ENCODE assay signal across 24 cellular contexts in genomic region chr13:100899720-100900316, GRCh38.
"Had no signal": no experiment of that assay in that cellular context is flagged by ENCODE, and none has a peak within 500 bp of the region (broad histone marks: within the 10 kb centered on the region; RNA-seq: fewer than 3 reads in every experiment).

No MANE protein-coding gene starts in this region.

- ATAC-seq: foreskin keratinocyte; gastroesophageal sphincter; heart left ventricle; left cardiac atrium; left lung; naive thymus-derived CD8-positive, alpha-beta T cell; right cardiac atrium; stimulated activated naive B cell treated with anti-CD40 and anti-IgM and Interleukin-4, amounts not matched to agents 10 μg/mL and 1 μg/mL and 100 μg/mL, for 72 hours had no signal

- H3K79me2 ChIP-seq: hepatocyte had no signal

- H2AFZ ChIP-seq: hepatocyte had no signal

- H3K4me2 ChIP-seq: hepatocyte had no signal

- H3K4me1 ChIP-seq: esophagus muscularis mucosa, foreskin keratinocyte, gastroesophageal sphincter, heart left ventricle, left lung, prostate gland, sigmoid colon, tibial nerve, upper lobe of left lung, uterus had no signal

- H3K4me3 ChIP-seq: coronary artery, esophagus muscularis mucosa, gastroesophageal sphincter, heart left ventricle, hepatocyte, left lung, prostate gland, sigmoid colon, thoracic aorta, tibial nerve, upper lobe of left lung, uterus had no signal

- FAIRE-seq: endothelial cell of umbilical vein, islet of Langerhans had no signal

- H3K27ac ChIP-seq: coronary artery, esophagus muscularis mucosa, foreskin keratinocyte, gastroesophageal sphincter, heart left ventricle, hepatocyte, left lung, prostate gland, sigmoid colon, thoracic aorta, tibial nerve, upper lobe of left lung, uterus had no signal

- H3K27me3 ChIP-seq: esophagus muscularis mucosa, foreskin keratinocyte, heart left ventricle, hepatocyte, left lung, sigmoid colon, tibial nerve, upper lobe of left lung, uterus had no signal

- H3K36me3 ChIP-seq: esophagus muscularis mucosa, gastroesophageal sphincter, heart left ventricle, left lung, prostate gland, sigmoid colon, thoracic aorta, tibial nerve, upper lobe of left lung, uterus had no signal

- H3K9me3 ChIP-seq: esophagus muscularis mucosa, gastroesophageal sphincter, heart left ventricle, left lung, prostate gland, sigmoid colon, thoracic aorta, tibial nerve, upper lobe of left lung, uterus had no signal

- DNase-seq: dermis blood vessel endothelial cell; effector memory CD4-positive, alpha-beta T cell; foreskin keratinocyte; heart left ventricle; left cardiac atrium; left lung; naive thymus-derived CD8-positive, alpha-beta T cell; nephron progenitor cell; nucleus accumbens; right cardiac atrium; sigmoid colon; stimulated activated CD4-positive, alpha-beta T cell treated with anti-CD3 and anti-CD28 coated beads, Interleukin-4, amount 100 ng/mL, for 4 hours; stimulated activated naive B cell treated with anti-CD40 and anti-IgM and Interleukin-4, amounts not matched to agents 10 μg/mL and 1 μg/mL and 100 μg/mL, for 72 hours; upper lobe of left lung; uterus had no signal
